Comparison of ENCODE assay signal across 1 cellular context in the genomic region with DNA sequence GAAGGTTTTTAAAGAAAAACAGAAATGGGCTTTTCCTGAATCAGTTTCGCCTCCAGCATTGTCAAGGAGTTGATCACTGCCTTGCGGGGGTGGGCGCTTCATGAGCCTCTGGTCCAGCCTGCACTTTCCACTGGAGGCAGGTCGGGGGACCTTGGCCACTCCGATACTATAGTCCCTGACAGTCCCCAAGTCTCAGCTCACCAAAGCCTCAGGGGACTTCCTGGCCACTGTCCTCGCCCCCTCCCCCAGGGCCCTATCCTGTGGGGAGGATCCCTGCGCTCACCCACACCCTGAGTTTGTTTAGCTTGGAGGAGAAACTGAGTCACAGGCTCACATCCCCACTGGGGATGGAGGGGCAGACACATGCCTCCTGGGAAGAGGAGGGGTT.
TF ChIP-seq lines count a peak whose summit lies in the region.

No MANE protein-coding gene starts in this region.

TF ChIP-seq in K562, 482 proteins besides CTCF, POLR2A, EP300 and RAD21:
- TF ChIP-seq, protein P1, sequence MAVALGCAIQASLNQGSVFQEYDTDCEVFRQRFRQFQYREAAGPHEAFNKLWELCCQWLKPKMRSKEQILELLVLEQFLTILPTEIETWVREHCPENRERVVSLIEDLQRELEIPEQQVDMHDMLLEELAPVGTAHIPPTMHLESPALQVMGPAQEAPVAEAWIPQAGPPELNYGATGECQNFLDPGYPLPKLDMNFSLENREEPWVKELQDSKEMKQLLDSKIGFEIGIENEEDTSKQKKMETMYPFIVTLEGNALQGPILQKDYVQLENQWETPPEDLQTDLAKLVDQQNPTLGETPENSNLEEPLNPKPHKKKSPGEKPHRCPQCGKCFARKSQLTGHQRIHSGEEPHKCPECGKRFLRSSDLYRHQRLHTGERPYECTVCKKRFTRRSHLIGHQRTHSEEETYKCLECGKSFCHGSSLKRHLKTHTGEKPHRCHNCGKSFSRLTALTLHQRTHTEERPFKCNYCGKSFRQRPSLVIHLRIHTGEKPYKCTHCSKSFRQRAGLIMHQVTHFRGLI (CRISPR knock-in tag; IDR thresholded peaks at IDR 0.05) = no peak
- TF ChIP-seq, protein P2, sequence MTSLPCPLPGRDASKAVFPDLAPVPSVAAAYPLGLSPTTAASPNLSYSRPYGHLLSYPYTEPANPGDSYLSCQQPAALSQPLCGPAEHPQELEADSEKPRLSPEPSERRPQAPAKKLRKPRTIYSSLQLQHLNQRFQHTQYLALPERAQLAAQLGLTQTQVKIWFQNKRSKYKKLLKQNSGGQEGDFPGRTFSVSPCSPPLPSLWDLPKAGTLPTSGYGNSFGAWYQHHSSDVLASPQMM (CRISPR knock-in tag; IDR thresholded peaks at IDR 0.05) = no peak
- peak; percentile 18; the same call in 1 of the 2 replicates for TF ChIP-seq EGR1 (conservative IDR thresholded peaks at IDR 0.05)
